ENCODE assay signal across 9 cellular contexts in the genomic region with DNA sequence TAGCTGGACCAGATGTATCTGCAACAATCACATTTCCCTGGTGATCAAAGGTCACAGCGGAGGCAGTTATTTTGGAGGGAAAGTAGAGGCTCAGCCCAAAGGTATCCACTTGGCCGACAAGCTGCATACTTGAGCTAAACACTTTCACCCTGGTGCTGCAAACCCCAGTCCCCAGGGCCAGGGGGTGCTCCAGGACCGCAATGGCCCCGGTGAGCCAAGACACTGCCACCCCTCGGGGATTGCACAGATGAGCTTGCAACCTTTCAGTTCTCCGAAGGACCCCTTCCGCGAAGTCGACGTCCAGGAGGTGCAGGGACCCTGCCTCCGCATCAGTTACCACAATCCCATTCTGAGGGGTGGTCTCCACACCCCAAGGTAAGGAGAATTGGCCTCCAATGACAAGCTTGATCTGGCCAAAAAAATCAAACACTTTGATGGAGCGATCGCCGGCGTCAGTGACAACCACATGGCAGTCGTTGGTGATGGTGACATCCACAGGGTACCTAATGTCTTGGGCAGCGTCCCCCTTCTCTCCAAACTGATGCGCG. TPM values are rescaled to one million over a fixed set of nuclear protein-coding genes. Genes with fewer than 3 reads are reported as not detected.
DNase-seq lines count a peak whose midpoint lies in the region; ATAC-seq and TF ChIP-seq lines count a peak whose summit lies in the region.
"Had no signal": no experiment of that assay in that cellular context is flagged by ENCODE, and none has a peak within 500 bp of the region (broad histone marks: within the 10 kb centered on the region; RNA-seq: fewer than 3 reads in every experiment).

No MANE protein-coding gene starts in this region.

- peaks cover 9% of the 10 kb centered on the region for H3K4me1 Mint-ChIP-seq in central memory CD8-positive, alpha-beta T cell
- peaks cover 8 to 13% of the 10 kb centered on the region in 2 donors for H3K4me1 Mint-ChIP-seq in natural killer cell

- no peak overlapping the region for H3K4me3 ChIP-seq in H7 (ENCODE audit: insufficient read depth, low read depth, low read length)

- peaks cover 21% of the 10 kb centered on the region for H3K27me3 Mint-ChIP-seq in central memory CD8-positive, alpha-beta T cell
- H3K27me3 Mint-ChIP-seq in natural killer cell (ENCODE audit: low read depth in 2 of 2) = no peaks in the 10 kb centered on the region

- peak overlapping the region; percentile 60 for H3K27ac ChIP-seq in C4-2B
- H3K27ac ChIP-seq: SJSA1 had no signal

- H3K9me3 Mint-ChIP-seq in central memory CD8-positive, alpha-beta T cell = no peaks in the 10 kb centered on the region
- H3K9me3 Mint-ChIP-seq in natural killer cell = no peaks in the 10 kb centered on the region

- no peak for ATAC-seq in central memory CD8-positive, alpha-beta T cell (replicated peaks; ENCODE audit: extremely low read depth, poor library complexity, severe bottlenecking)
- ATAC-seq in natural killer cell = no peak
- no peak for ATAC-seq in HG03097 (IDR thresholded peaks at IDR 0.05; ENCODE audit: low FRiP score, unreplicated experiment)
- ATAC-seq in HG03432 (IDR thresholded peaks at IDR 0.05; ENCODE audit: unreplicated experiment) = no peak

- H3K4me3 Mint-ChIP-seq in central memory CD8-positive, alpha-beta T cell = peak overlapping the region; percentile 47
- peak overlapping the region; percentile 65 for H3K4me3 Mint-ChIP-seq in natural killer cell

- no peak overlapping the region for H3K27ac Mint-ChIP-seq in central memory CD8-positive, alpha-beta T cell (ENCODE audit: low read depth)
- peak overlapping the region in 1 of 2 donors; percentile 90 for H3K27ac Mint-ChIP-seq in natural killer cell

- peak; percentile 68 for DNase-seq in H7
- no peak for DNase-seq in central memory CD8-positive, alpha-beta T cell (ENCODE audit: low spot score in 2 of 2)
- DNase-seq in natural killer cell = no peak
- no peak for DNase-seq in Kasumi-1 (lab: John Stamatoyannopoulos, UW)
- DNase-seq in cerebellar cortex (ENCODE audit: low spot score) = no peak

- intact Hi-C loops in natural killer cell (cut with micrococcal nuclease) = loop anchor here (1.0 to 10.0 kb wide), 3 partner anchors 288 to 517 kb away; partner anchors contain the start of genes FAM8A1 and NUP153

- H3K36me3 ChIP-seq in H7 (replicated peaks; ENCODE audit: control insufficient read depth, insufficient read depth, low read length) = no peaks in the 10 kb centered on the region
- H3K36me3 ChIP-seq: SJSA1 had no signal

- no peaks in the 10 kb centered on the region for H3K36me3 Mint-ChIP-seq in central memory CD8-positive, alpha-beta T cell (ENCODE audit: insufficient read depth)
- H3K36me3 Mint-ChIP-seq in natural killer cell = no peaks in the 10 kb centered on the region

- TF ChIP-seq CTCF in C4-2B (conservative IDR thresholded peaks at IDR 0.05) (no peak), natural killer cell (IDR thresholded peaks at IDR 0.05) (no peak)

- H3K27me3 ChIP-seq in H7 (ENCODE audit: control insufficient read depth, insufficient read depth, low read length) = peaks cover 9% of the 10 kb centered on the region; the same call in 1 of the 2 replicates
- H3K27me3 ChIP-seq: SJSA1 had no signal

RNA-seq across cellular contexts. Expression of gene NHLRC1, which starts 0.8 kb away (rescaled TPM):
- total RNA-seq in H7 (2014; rRNA removed; shearing (Covaris generic)) = 1.0 and 1.5 TPM in 2 replicates
- under 1 TPM; 0.58 to 0.89 (median 0.68) TPM for total RNA-seq in natural killer cell

RNA-seq across cellular contexts. Expression of gene TPMT, which starts 33.2 kb away (rescaled TPM):
- 20.9 and 22.5 TPM in 2 replicates for total RNA-seq in H7 (2014; rRNA removed; shearing (Covaris generic))
- 10 to 100 TPM in 1 of 3 donors, 1 to 10 TPM in 2; 8.9 to 11.4 (median 9.6) TPM for total RNA-seq in natural killer cell

RNA-seq across cellular contexts. Expression of gene KDM1B, which starts 33.6 kb away (rescaled TPM):
- 6.8 and 11.2 TPM in 2 replicates for total RNA-seq in H7 (2014; rRNA removed; shearing (Covaris generic))
- 10 to 100 TPM; 12.7 to 13.3 (median 13.0) TPM for total RNA-seq in natural killer cell
